ENCODE assay signal across 7 cellular contexts in the genomic region with DNA sequence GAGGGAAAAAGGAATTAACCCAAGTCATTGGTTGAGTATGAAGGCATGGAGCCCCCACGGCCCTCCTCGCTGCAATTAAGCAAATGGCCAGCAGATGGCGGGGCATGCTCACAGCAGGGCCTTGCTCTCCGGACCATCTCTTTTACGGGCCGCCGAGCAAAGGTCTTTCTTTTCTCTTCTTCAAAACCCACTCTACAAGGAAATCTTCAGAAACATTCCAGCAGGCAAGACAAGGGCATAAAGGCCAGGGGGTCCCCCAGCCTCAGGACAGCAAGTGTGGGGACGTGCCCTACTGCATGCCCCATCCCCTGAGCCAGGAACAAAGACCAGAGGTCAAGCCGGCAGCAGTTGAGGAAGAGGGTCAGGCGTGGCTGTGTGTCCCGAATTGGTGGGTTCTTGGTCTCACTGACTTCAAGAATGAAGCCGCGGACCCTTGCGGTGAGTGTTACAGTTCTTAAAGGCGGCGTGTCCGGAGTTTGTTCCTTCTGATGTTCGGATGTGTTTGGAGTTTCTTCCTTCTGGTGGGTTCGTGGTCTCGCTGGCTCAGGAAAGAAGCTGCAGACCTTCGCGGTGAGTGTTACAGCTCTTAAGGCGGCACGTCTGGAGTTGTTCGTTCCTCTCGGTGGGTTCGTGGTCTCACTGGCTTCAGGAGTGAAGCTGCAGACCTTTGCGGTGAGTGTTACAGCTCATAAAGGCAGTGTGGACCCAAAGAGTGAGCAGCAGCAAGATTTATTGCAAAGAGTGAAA. TPM values are rescaled to one million over a fixed set of nuclear protein-coding genes. Genes with fewer than 3 reads are reported as not detected.
DNase-seq lines count a peak whose midpoint lies in the region; ATAC-seq, FAIRE-seq and TF ChIP-seq lines count a peak whose summit lies in the region.
"Not testable (repeated sequence)": the region's sequence is repeated elsewhere in the genome, so short reads cannot be mapped to it uniquely, and the experiment has no call there.

No MANE protein-coding gene starts in this region.

- not testable (repeated sequence) for TF ChIP-seq POLR2A in GM12892 (IDR thresholded peaks at IDR 0.05; ENCODE audit: low read depth, low read length)

- not testable (repeated sequence) for BruUV-seq in MCF 10A (replicated peaks; lab: Mats Ljungman, UMichigan)

- H3K9ac ChIP-seq in skeletal muscle satellite cell (ENCODE audit: low read depth, low read length) = peak overlapping the region; percentile 67

- FAIRE-seq in GM12892 (lab: Jason Lieb, UNC) = peak; percentile 84

- not testable (repeated sequence) for H3K36me3 ChIP-seq in skeletal muscle satellite cell (ENCODE audit: insufficient read depth, low read length)

- not testable (repeated sequence) for H3K27me3 ChIP-seq in skeletal muscle satellite cell (ENCODE audit: control insufficient read depth, insufficient read depth, low read length)

- H3K4me2 ChIP-seq in skeletal muscle satellite cell (ENCODE audit: low read length) = peak overlapping the region; percentile 93

- intact Hi-C loops in activated B cell treated with CpG ODN at 0.5 μM for 24 hours (cut with micrococcal nuclease) = loop anchor here (1.0 to 2.0 kb wide), 9 partner anchors 22 to 371 kb away; a partner anchor contains a TSS
- intact Hi-C loops in MCF 10A (cut with micrococcal nuclease) = loop anchor here (1.0 to 2.0 kb wide), 6 partner anchors 62 to 371 kb away; a partner anchor contains a TSS

- ATAC-seq in HG03159 (IDR thresholded peaks at IDR 0.05; ENCODE audit: unreplicated experiment) (peak; percentile 68), activated B cell treated with CpG ODN at 0.5 μM for 24 hours (ENCODE audit: low read depth) (peak; percentile 90)

- H3K4me1 Mint-ChIP-seq in activated B cell treated with CpG ODN at 0.5 μM for 24 hours = peaks cover 14% of the 10 kb centered on the region
- H3K4me1 Mint-ChIP-seq in MCF 10A (ENCODE audit: insufficient read depth, unreplicated experiment) = peaks cover 14% of the 10 kb centered on the region

- H3K4me1 ChIP-seq in skeletal muscle satellite cell (ENCODE audit: control insufficient read depth, insufficient read depth, low read length) = not testable (repeated sequence)

- peak; percentile 81 for TF ChIP-seq CTCF in activated B cell treated with CpG ODN at 0.5 μM for 24 hours (IDR thresholded peaks at IDR 0.05)
- peak; percentile 97 for TF ChIP-seq CTCF in MCF 10A (IDR thresholded peaks at IDR 0.05; ENCODE audit: unreplicated experiment)

- CTCF ChIA-PET in activated B cell treated with CpG ODN at 0.5 μM for 24 hours (lab: Charles Lee) (interaction anchor here (0.6 to 3.9 kb wide), 28 partner anchors 12 to 442 kb away, joined by 3 to 94 read pairs (median 4); a partner anchor contains a TSS), MCF 10A (lab: Yijun Ruan, JAX) (interaction anchor here (0.6 to 9.2 kb wide), 70 partner anchors 9 to 1989 kb away, joined by 3 to 287 read pairs (median 4); a partner anchor contains a TSS)

- DNase-seq in GM12892 (ENCODE audit: insufficient read length) (peak; percentile 61), NCI-H2227 treated with DMSO at 0.1 percent for 48 hours (lab: John Stamatoyannopoulos, UW) (peak; percentile 46), activated B cell treated with CpG ODN at 0.5 μM for 24 hours (peak; percentile 83), MCF 10A (ENCODE audit: unreplicated experiment) (peak; percentile 73), iPS-NIHi11 (ENCODE audit: low spot score) (peak; percentile 85)

- H3K9me3 Mint-ChIP-seq in activated B cell treated with CpG ODN at 0.5 μM for 24 hours; MCF 10A (ENCODE audit: unreplicated experiment): not testable (repeated sequence)

- not testable (repeated sequence) for H3K27me3 Mint-ChIP-seq in activated B cell treated with CpG ODN at 0.5 μM for 24 hours; MCF 10A (ENCODE audit: insufficient read depth, unreplicated experiment)

- not testable (repeated sequence) for H3K9me3 ChIP-seq in skeletal muscle satellite cell (replicated peaks; ENCODE audit: low read length)

- POLR2A ChIA-PET in activated B cell treated with CpG ODN at 0.5 μM for 24 hours (lab: Charles Lee) (interaction anchor here (1.5 kb wide), 1 partner anchor 23 kb away, joined by 5 read pairs; no protein-coding TSS in a partner anchor), MCF 10A (lab: Yijun Ruan, JAX) (interaction anchor here (0.6 to 3.5 kb wide), 5 partner anchors 126 to 1858 kb away, joined by 3 to 15 read pairs (median 3); a partner anchor contains a TSS)

- H3K27ac Mint-ChIP-seq in activated B cell treated with CpG ODN at 0.5 μM for 24 hours = peak overlapping the region; percentile 36
- peak overlapping the region; percentile 52 for H3K27ac Mint-ChIP-seq in MCF 10A (ENCODE audit: low read depth, unreplicated experiment)

- peak overlapping the region; percentile 70 for H3K4me3 ChIP-seq in skeletal muscle satellite cell (ENCODE audit: low read length)

- H3K4me3 Mint-ChIP-seq in activated B cell treated with CpG ODN at 0.5 μM for 24 hours (peak overlapping the region; percentile 84), MCF 10A (ENCODE audit: unreplicated experiment) (peak overlapping the region; percentile 34)

- not testable (repeated sequence) for H3K36me3 Mint-ChIP-seq in activated B cell treated with CpG ODN at 0.5 μM for 24 hours (ENCODE audit: low read depth); MCF 10A (ENCODE audit: insufficient read depth, unreplicated experiment)

RNA-seq across cellular contexts. Expression of a gene that starts 59.6 kb away (rescaled TPM):
- 69.1 TPM for polyA plus RNA-seq in GM12892 (2012; ENCODE audit: missing spikeins)
- total RNA-seq in activated B cell treated with CpG ODN at 0.5 μM for 24 hours (62.7 and 63.3 TPM in 2 replicates), MCF 10A (2022) (141 and 174 TPM in 2 replicates)
- total RNA-seq in skeletal muscle satellite cell (2012; rRNA removed) = 25.1 and 26.9 TPM in 2 replicates

Comparison
In these comparisons a context has a peak if more than half of its experiments do, and no peak if none do; other contexts are left out.
1. Peak in every context shown above with its lines: DNase-seq, ATAC-seq and H3K4me3 ChIP-seq.